Comparison of ENCODE assay signal across 13 cellular contexts in genomic region chr5:127011151-127011550, GRCh38. TPM values are rescaled to one million over a fixed set of nuclear protein-coding genes. Genes with fewer than 3 reads are reported as not detected.
DNase-seq lines count a peak whose midpoint lies in the region; ATAC-seq, FAIRE-seq and TF ChIP-seq lines count a peak whose summit lies in the region.
"Had no signal": no experiment of that assay in that cellular context is flagged by ENCODE, and none has a peak within 500 bp of the region (broad histone marks: within the 10 kb centered on the region; RNA-seq: fewer than 3 reads in every experiment).

No MANE protein-coding gene starts in this region.

- H3K79me2 ChIP-seq in H9 (ENCODE audit: insufficient read depth, low read length): no peaks in the 10 kb centered on the region
- H3K79me2 ChIP-seq in keratinocyte (ENCODE audit: control insufficient read depth, insufficient read depth, low read length): no peaks in the 10 kb centered on the region
- no peaks in the 10 kb centered on the region for H3K79me2 ChIP-seq in hepatocyte

- peak; percentile 82 for DNase-seq in AG08395 (ENCODE audit: low spot score)
- no peak for DNase-seq in H9
- DNase-seq in astrocyte of the hippocampus (ENCODE audit: low read depth, low spot score): peak; percentile 90
- no peak for DNase-seq in keratinocyte (ENCODE audit: low read depth, low spot score)
- no peak for DNase-seq in esophagus muscularis mucosa (ENCODE audit: extremely low spot score)
- no peak for DNase-seq in hepatocyte (ENCODE audit: low spot score)
- DNase-seq in hippocampal formation (lab: John Stamatoyannopoulos, UW): no peak
- DNase-seq: activated CD4-positive, alpha-beta T cell treated with anti-CD3 and anti-CD28 coated beads, Interleukin-2, amount 50 U/mL, for 48 hours; erythroblast; NCI-H1048; stimulated activated CD4-positive, alpha-beta T cell treated with anti-CD3 and anti-CD28 coated beads, Interleukin-4, amount 100 ng/mL, for 1 hour had no signal

- H3K9me1 ChIP-seq in keratinocyte (ENCODE audit: control insufficient read depth, extremely low read depth, insufficient read depth, low read length): no peaks in the 10 kb centered on the region

- intact Hi-C loops in esophagus muscularis mucosa (cut with DNase I): no loop called here

- H4K20me1 ChIP-seq in H9 (ENCODE audit: control insufficient read depth, insufficient read depth, insufficient read length) (no peaks in the 10 kb centered on the region), keratinocyte (ENCODE audit: control insufficient read depth, extremely low read depth, insufficient read depth, low read length) (no peaks in the 10 kb centered on the region), hepatocyte (ENCODE audit: insufficient read depth, poor library complexity, severe bottlenecking) (no peaks in the 10 kb centered on the region)

- H3K9ac ChIP-seq in H9 (ENCODE audit: extremely low read depth, insufficient read length, low read length) (no peak overlapping the region), keratinocyte (ENCODE audit: control insufficient read depth, extremely low read depth, insufficient read depth, low read length) (no peak overlapping the region)

- H3T11ph ChIP-seq in H9 (ENCODE audit: low read length): no peak overlapping the region

- no peak for TF ChIP-seq POLR2A in esophagus muscularis mucosa (IDR thresholded peaks at IDR 0.05; ENCODE audit: low read depth)

- no peaks in the 10 kb centered on the region for H3K9me2 ChIP-seq in hepatocyte (replicated peaks; ENCODE audit: insufficient read depth)

- WGBS in H9 (ENCODE audit: extremely low coverage, insufficient read length, low lambda C conversion rate): no CpG with 5 or more reads among the region's 4 CpGs
- WGBS in esophagus muscularis mucosa: 64% methylated on average over 4 of the region's 4 CpGs
- 87% methylated on average over 4 of the region's 4 CpGs for WGBS in hepatocyte (ENCODE audit: low lambda C conversion rate, missing lambda C conversion rate)

- H3K36me3 ChIP-seq in keratinocyte (ENCODE audit: control insufficient read depth in 2 of 2, extremely low read depth in 1 of 2, insufficient read depth in 2 of 2, low read length in 2 of 2) (no peaks in the 10 kb centered on the region), esophagus muscularis mucosa (no peaks in the 10 kb centered on the region), hepatocyte (replicated peaks; ENCODE audit: insufficient read depth, low read depth) (no peaks in the 10 kb centered on the region)
- H3K36me3 ChIP-seq: neutrophil had no signal

- no peaks in the 10 kb centered on the region for H3K36me3 Mint-ChIP-seq in H9 (ENCODE audit: insufficient read depth in 1 of 3, low read depth in 3 of 3)

- H2BK120ac ChIP-seq in H9 (ENCODE audit: low read depth, low read length, poor library complexity, severe bottlenecking): no peak overlapping the region

- H3K23me2 ChIP-seq in H9 (ENCODE audit: insufficient read length, low read depth, low read length, poor library complexity, severe bottlenecking): no peaks in the 10 kb centered on the region

- no peak overlapping the region for H2AK5ac ChIP-seq in H9 (ENCODE audit: insufficient read length, low read length)

- H4K8ac ChIP-seq in H9 (replicated peaks; ENCODE audit: insufficient read length, low read depth, low read length): no peak overlapping the region

- H3K18ac ChIP-seq in H9 (ENCODE audit: insufficient read length, low read depth, low read length): no peak overlapping the region

- H2BK12ac ChIP-seq in H9 (ENCODE audit: insufficient read length, low read depth, low read length): peak overlapping the region; percentile 69

- H4K91ac ChIP-seq in H9 (ENCODE audit: insufficient read length, low read depth, low read length): no peak overlapping the region

- H3K27ac Mint-ChIP-seq in H9: no peak overlapping the region

- no peak overlapping the region for H2BK5ac ChIP-seq in H9 (ENCODE audit: insufficient read length, low read length)

- no peak overlapping the region for H3K23ac ChIP-seq in H9 (ENCODE audit: insufficient read length, low read depth, low read length)

- peaks cover 8 to 10% of the 10 kb centered on the region in 2 experiments for H3K4me1 Mint-ChIP-seq in H9

- H2BK20ac ChIP-seq in H9 (ENCODE audit: low read depth, low read length, poor library complexity, severe bottlenecking): no peak overlapping the region

- dilution Hi-C loops in keratinocyte (cut with MboI; ENCODE audit: extremely low pct_ligation_motif_present, low sequenced_read_pairs): no loop called here

- no peak overlapping the region for H3K14ac ChIP-seq in H9 (ENCODE audit: insufficient read depth, low read length)

- H3K9me3 ChIP-seq in H9 (ENCODE audit: control insufficient read depth, low read depth, low read length): no peaks in the 10 kb centered on the region
- no peaks in the 10 kb centered on the region for H3K9me3 ChIP-seq in keratinocyte (ENCODE audit: control insufficient read depth, low read depth, low read length)
- no peaks in the 10 kb centered on the region for H3K9me3 ChIP-seq in esophagus muscularis mucosa
- no peaks in the 10 kb centered on the region for H3K9me3 ChIP-seq in hepatocyte (ENCODE audit: low read depth)
- H3K9me3 ChIP-seq: neutrophil had no signal

- H3K27ac ChIP-seq in H9 (ENCODE audit: insufficient read length, low read depth, low read length): no peak overlapping the region
- H3K27ac ChIP-seq in keratinocyte (ENCODE audit: control insufficient read depth, insufficient read depth, low read length): no peak overlapping the region
- H3K27ac ChIP-seq in esophagus muscularis mucosa (replicated peaks in 1 of 4): no peak overlapping the region
- H3K27ac ChIP-seq in hepatocyte: no peak overlapping the region
- H3K27ac ChIP-seq: neutrophil had no signal

- H3K79me1 ChIP-seq in H9 (ENCODE audit: insufficient read depth, low read depth, low read length, poor library complexity, severe bottlenecking): peaks cover 3% of the 10 kb centered on the region

- no peak for TF ChIP-seq EP300 in esophagus muscularis mucosa (IDR thresholded peaks at IDR 0.05)

- no peaks in the 10 kb centered on the region for H3K27me3 ChIP-seq in H9 (ENCODE audit: insufficient read depth, low read length)
- H3K27me3 ChIP-seq in keratinocyte (ENCODE audit: control insufficient read depth, extremely low read depth, insufficient read depth, low read length): no peaks in the 10 kb centered on the region
- no peaks in the 10 kb centered on the region for H3K27me3 ChIP-seq in esophagus muscularis mucosa
- no peaks in the 10 kb centered on the region for H3K27me3 ChIP-seq in hepatocyte
- H3K27me3 ChIP-seq: neutrophil had no signal

- no peaks in the 10 kb centered on the region for H3K4me1 ChIP-seq in H9 (ENCODE audit: insufficient read depth, low read length)
- no peaks in the 10 kb centered on the region for H3K4me1 ChIP-seq in keratinocyte (ENCODE audit: control insufficient read depth, extremely low read depth, insufficient read depth, low read length)
- peaks cover 0 to 47% (median 0%) of the 10 kb centered on the region in 4 donors for H3K4me1 ChIP-seq in esophagus muscularis mucosa
- H3K4me1 ChIP-seq in hepatocyte (ENCODE audit: insufficient read depth): no peaks in the 10 kb centered on the region

- no peak overlapping the region for H3K4me3 Mint-ChIP-seq in H9

- FAIRE-seq in keratinocyte (lab: Jason Lieb, UNC): peak; percentile 87

- no peak for ATAC-seq in HG02588 (IDR thresholded peaks at IDR 0.05; ENCODE audit: unreplicated experiment)

- no peak overlapping the region for H2BK15ac ChIP-seq in H9 (ENCODE audit: low read depth, low read length)

- no peak overlapping the region for H3K56ac ChIP-seq in H9 (ENCODE audit: insufficient read length, low read depth, low read length)

- H3K4me2 ChIP-seq in H9 (ENCODE audit: insufficient read depth, insufficient read length, low read length) (no peak overlapping the region), keratinocyte (ENCODE audit: control insufficient read depth, extremely low read depth, insufficient read depth, low read depth, low read length) (no peak overlapping the region), hepatocyte (no peak overlapping the region)

- no peaks in the 10 kb centered on the region for H3K9me3 Mint-ChIP-seq in H9

- no peak overlapping the region for H4K5ac ChIP-seq in H9 (ENCODE audit: insufficient read length, low read depth, low read length)

- H3K4me3 ChIP-seq in keratinocyte (ENCODE audit: control insufficient read depth in 2 of 3, extremely low read depth in 1 of 3, insufficient read depth in 2 of 3, low read depth in 1 of 3, low read length in 3 of 3) (no peak overlapping the region), esophagus muscularis mucosa (no peak overlapping the region), hepatocyte (no peak overlapping the region)

- no peak overlapping the region for H3K4ac ChIP-seq in H9 (ENCODE audit: low read depth, low read length)

- H3K27me3 Mint-ChIP-seq in H9 (ENCODE audit: low read depth): no peaks in the 10 kb centered on the region

- TF ChIP-seq CTCF in H9 (conservative IDR thresholded peaks at IDR 0.05) (no peak), keratinocyte (optimal IDR thresholded peaks at IDR 0.05 in 1 of 3, IDR thresholded peaks at IDR 0.05 in 1 of 3, conservative IDR thresholded peaks at IDR 0.05 in 1 of 3; ENCODE audit: extremely low read depth in 1 of 3, insufficient read depth in 2 of 3, low read length in 3 of 3) (no peak), esophagus muscularis mucosa (IDR thresholded peaks at IDR 0.05) (no peak), hepatocyte (IDR thresholded peaks at IDR 0.05; ENCODE audit: poor library complexity) (no peak)

- H2AFZ ChIP-seq in H9 (ENCODE audit: low read length) (no peak overlapping the region), keratinocyte (ENCODE audit: control insufficient read depth, low read length) (no peak overlapping the region), hepatocyte (no peak overlapping the region)

RNA-seq across cellular contexts. Expression of gene MARCHF3, which starts 19.2 kb away (rescaled TPM):
- 17.7 and 23.1 TPM in 2 replicates for total RNA-seq in H9 (2021)
- 0.26 to 0.45 TPM (median 0.35 TPM) in 3 replicates for polyA plus RNA-seq in keratinocyte
- polyA plus RNA-seq in keratinocyte (2011; ENCODE audit: low read depth): 15.2 TPM
- 0.22 and 0.63 TPM in 2 replicates for polyA plus RNA-seq in keratinocyte (2011; cell fraction: cytosol; rRNA removed)
- 0.48 and 1.0 TPM in 2 replicates for polyA plus RNA-seq in keratinocyte (2011; cell fraction: nucleus; rRNA removed)
- polyA plus RNA-seq in keratinocyte (2012; ENCODE audit: low replicate concordance): 0.73 and 23.5 TPM in 2 replicates
- polyA minus RNA-seq in keratinocyte: 1.2 TPM in 1 of 3 replicates, not detected in the others
- polyA minus RNA-seq in keratinocyte (2011; cell fraction: cytosol; rRNA and poly(A)+ RNA removed): not detected
- polyA minus RNA-seq in keratinocyte (2011; cell fraction: nucleus; rRNA and poly(A)+ RNA removed): 0.53 and 1.2 TPM in 2 replicates
- total RNA-seq in esophagus muscularis mucosa: 10 to 100 TPM in 1 of 4 donors, 1 to 10 TPM in 3; 1.7 to 13.9 (median 2.5) TPM
- total RNA-seq in hepatocyte: 3.5 and 9.4 TPM in 2 replicates
- polyA plus RNA-seq in hepatocyte: 20.4 and 24.3 TPM in 2 replicates

Comparison
In these comparisons a context has a peak if more than half of its experiments do, and no peak if none do; other contexts are left out.
1. DNase-seq: peak in AG08395 (single experiment) and astrocyte of the hippocampus (single experiment); none in H9 (single experiment), keratinocyte (single experiment), esophagus muscularis mucosa (single experiment), hepatocyte (single experiment) and hippocampal formation (0 of 2).